Comparison of ENCODE assay signal across 12 cellular contexts in the genomic region with DNA sequence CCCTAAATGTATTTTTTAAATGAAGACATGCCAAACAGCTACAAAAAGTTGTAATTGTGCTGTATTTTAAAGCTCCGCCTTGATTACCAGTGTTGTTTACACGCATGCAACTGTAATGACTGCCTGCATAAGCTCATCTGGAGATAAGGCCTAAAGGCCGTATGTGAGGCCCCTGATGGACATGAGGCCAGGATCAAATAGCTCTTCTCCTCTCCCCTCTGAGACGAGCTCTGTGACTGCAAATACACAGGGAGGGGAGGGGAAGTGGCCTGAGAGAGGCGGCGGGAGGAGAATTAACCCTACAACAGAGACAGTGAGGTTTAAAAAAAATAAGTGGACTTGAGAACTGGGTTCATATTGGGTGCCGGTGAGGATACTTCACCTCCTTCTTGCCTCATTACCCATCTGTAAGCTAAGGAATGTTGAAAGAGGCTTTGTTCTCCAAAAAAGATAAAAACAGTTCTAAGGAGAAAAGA.
A peak's percentile ranks its signal among the peaks of the same experiment; 100 is the strongest.
DNase-seq lines count a peak whose midpoint lies in the region; ATAC-seq and TF ChIP-seq lines count a peak whose summit lies in the region.
"Had no signal": no experiment of that assay in that cellular context is flagged by ENCODE, and none has a peak within 500 bp of the region (broad histone marks: within the 10 kb centered on the region; RNA-seq: fewer than 3 reads in every experiment).

No MANE protein-coding gene starts in this region.

- peak overlapping the region; percentile 67 for H2AFZ ChIP-seq in GM23248

- peaks cover 26% of the 10 kb centered on the region for H3F3A ChIP-seq in GM23248 (ENCODE audit: insufficient read depth)

- H3K9me3 ChIP-seq in GM23248 (ENCODE audit: low read depth) (no peaks in the 10 kb centered on the region), iPS-18a (ENCODE audit: control insufficient read depth, low read depth, low read length) (no peaks in the 10 kb centered on the region)
- H3K9me3 ChIP-seq: transverse colon had no signal

- H3K9ac ChIP-seq in GM23248 (peak overlapping the region; percentile 52), iPS-18a (ENCODE audit: low read length) (peak overlapping the region; percentile 8)
- H3K9ac ChIP-seq: BLaER1 had no signal

- peaks cover 20% of the 10 kb centered on the region for H3K4me1 ChIP-seq in GM23248 (ENCODE audit: insufficient read depth)
- H3K4me1 ChIP-seq in iPS-18a (ENCODE audit: control insufficient read depth, low read depth, low read length): peaks cover 27% of the 10 kb centered on the region
- H3K4me1 ChIP-seq: transverse colon had no signal

- WGBS in GM23248 (ENCODE audit: low coverage in 1 of 2, low lambda C conversion rate in 2 of 2, missing lambda C conversion rate in 2 of 2), 2 experiments: 69 to 73% methylated on average over 7 of the region's 7 CpGs

- no peaks in the 10 kb centered on the region for H3K79me2 ChIP-seq in GM23248 (ENCODE audit: insufficient read depth)

- ATAC-seq in GM21528 (IDR thresholded peaks at IDR 0.05; ENCODE audit: low FRiP score, unreplicated experiment): no peak
- no peak for ATAC-seq in HG02759 (IDR thresholded peaks at IDR 0.05; ENCODE audit: unreplicated experiment)

- H3K4me3 ChIP-seq in GM23248: no peak overlapping the region
- no peak overlapping the region for H3K4me3 ChIP-seq in brain microvascular endothelial cell (ENCODE audit: low read depth, low read length)
- H3K4me3 ChIP-seq in iPS-18a (ENCODE audit: low read length): peak overlapping the region; percentile 56
- H3K4me3 ChIP-seq: BLaER1, transverse colon had no signal

- H3K4me2 ChIP-seq in GM23248 (ENCODE audit: unreplicated experiment): peak overlapping the region; percentile 42
- H3K4me2 ChIP-seq: BLaER1 had no signal

- no peaks in the 10 kb centered on the region for H4K20me1 ChIP-seq in GM23248 (ENCODE audit: insufficient read depth)
- H4K20me1 ChIP-seq: BLaER1 had no signal

- H3K27ac ChIP-seq in GM23248 (peak overlapping the region; percentile 24; the same call in 1 of the 2 replicates), brain microvascular endothelial cell (peak overlapping the region; percentile 75), iPS-18a (ENCODE audit: low read length) (no peak overlapping the region)
- H3K27ac ChIP-seq: BLaER1 had no signal

- no peak for TF ChIP-seq CTCF in brain microvascular endothelial cell (IDR thresholded peaks at IDR 0.05; ENCODE audit: low read depth, low read length, missing control alignments)

- in situ Hi-C loops in GM23248 (cut with MboI): no loop called here
- in situ Hi-C loops in brain microvascular endothelial cell (cut with HindIII; ENCODE audit: low pct_ligation_motif_present, low sequenced_read_pairs): no loop called here

- DNase-seq in GM23248 (peak; percentile 11), brain microvascular endothelial cell (peak; percentile 27), renal cortical epithelial cell (ENCODE audit: low read depth) (peak; percentile 78), NCI-H1092 (lab: John Stamatoyannopoulos, UW) (no peak), hypothalamus (lab: John Stamatoyannopoulos, UW) (no peak)
- DNase-seq: aorta, NCI-H1694 treated with DMSO at 0.1 percent for 48 hours, transverse colon had no signal

- no peaks in the 10 kb centered on the region for H3K36me3 ChIP-seq in GM23248 (ENCODE audit: low read depth)
- H3K36me3 ChIP-seq in brain microvascular endothelial cell (replicated peaks): no peaks in the 10 kb centered on the region
- no peaks in the 10 kb centered on the region for H3K36me3 ChIP-seq in iPS-18a (ENCODE audit: control insufficient read depth, low read depth, low read length)
- H3K36me3 ChIP-seq: BLaER1, transverse colon had no signal

- H3K27me3 ChIP-seq in GM23248 (replicated peaks; ENCODE audit: insufficient read depth) (no peaks in the 10 kb centered on the region), brain microvascular endothelial cell (replicated peaks) (no peaks in the 10 kb centered on the region), iPS-18a (ENCODE audit: control insufficient read depth, insufficient read depth, low read length) (peaks cover 27% of the 10 kb centered on the region)
- H3K27me3 ChIP-seq: BLaER1, transverse colon had no signal

- no peaks in the 10 kb centered on the region for H3K9me2 ChIP-seq in GM23248 (ENCODE audit: insufficient read depth)

Comparison
In these comparisons a context has a peak if more than half of its experiments do, and no peak if none do; other contexts are left out.
1. DNase-seq: peak in GM23248 (single experiment), brain microvascular endothelial cell (single experiment) and renal cortical epithelial cell (single experiment); none in NCI-H1092 (single experiment) and hypothalamus (0 of 51).